1 cellular context compared by ENCODE assay signal in the genomic region with DNA sequence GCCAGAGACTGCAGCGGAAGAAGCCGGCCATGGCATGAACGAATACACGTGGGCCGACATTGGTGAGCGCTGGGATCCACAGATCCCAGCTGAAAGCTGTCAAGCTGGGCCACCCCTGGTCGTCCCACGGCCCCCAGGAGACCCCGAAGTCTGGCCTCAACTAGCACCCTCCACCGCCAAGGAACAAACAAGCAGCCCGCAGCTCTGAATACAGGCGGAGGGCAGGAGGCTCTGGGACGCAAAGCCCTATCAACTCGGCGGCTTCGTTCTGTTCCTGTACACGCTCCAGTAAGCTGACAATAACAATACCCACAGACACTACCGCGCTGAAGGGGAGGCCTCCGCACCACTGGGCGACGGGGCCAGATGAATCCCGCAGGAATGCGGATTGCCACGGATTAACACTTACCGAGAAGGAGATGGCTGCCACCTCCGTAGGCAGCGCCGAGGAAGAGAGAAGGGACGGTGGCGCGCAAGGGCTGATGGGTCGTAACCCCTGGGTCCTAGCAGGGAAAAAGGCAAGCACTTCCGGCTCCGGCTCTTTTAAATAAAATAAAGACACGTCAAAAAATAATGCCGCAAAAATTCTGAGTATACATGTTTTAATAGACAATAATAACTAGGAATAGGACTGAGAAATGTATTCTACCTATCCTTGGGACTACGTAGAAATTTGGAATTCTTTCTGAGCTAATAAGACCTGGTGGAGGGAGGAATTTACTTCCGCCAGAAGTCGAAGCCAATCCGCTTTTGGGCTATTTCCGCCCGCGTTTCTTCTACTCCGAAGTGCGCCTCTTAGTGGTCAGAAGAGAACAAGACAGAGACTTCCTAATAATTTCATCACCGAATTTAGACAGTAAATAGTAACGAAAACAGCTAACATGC.
TF ChIP-seq lines count a peak whose summit lies in the region.

TSS of gene RPL32 (minus strand) at position 481 of the 885 bp plus-strand sequence. CDS start 1,328 bp downstream, outside the sequence.

TF ChIP-seq in HepG2, 621 proteins besides CTCF, POLR2A, EP300 and RAD21 (continued from another document and continues in another):
- no peak for TF ChIP-seq ZNF513 (CRISPR knock-in tag; conservative IDR thresholded peaks at IDR 0.05)
- TF ChIP-seq ZNF225 (CRISPR knock-in tag; IDR thresholded peaks at IDR 0.05), result peak; percentile 47; the same call in 1 of the 2 replicates
- TF ChIP-seq ZFP36L2 (CRISPR knock-in tag; IDR thresholded peaks at IDR 0.05), result no peak
- TF ChIP-seq DNMT3B (CRISPR knock-in tag; conservative IDR thresholded peaks at IDR 0.05), result peak; percentile 51; the same call in 1 of the 2 replicates
- TF ChIP-seq AHR (CRISPR knock-in tag; IDR thresholded peaks at IDR 0.05), result no peak; the same call in 1 of the 2 replicates
- TF ChIP-seq MAFK (conservative IDR thresholded peaks at IDR 0.05 in 1 of 2, IDR thresholded peaks at IDR 0.05 in 1 of 2; ENCODE audit: low read length in 2 of 2), result no peak
- no peak for TF ChIP-seq SMARCC2 (IDR thresholded peaks at IDR 0.05)
- TF ChIP-seq ZKSCAN1 (IDR thresholded peaks at IDR 0.05; ENCODE audit: low read length), result no peak
- TF ChIP-seq ZNF30 (CRISPR knock-in tag; IDR thresholded peaks at IDR 0.05), result no peak
- TF ChIP-seq CBX5 (CRISPR knock-in tag; IDR thresholded peaks at IDR 0.05; ENCODE audit: borderline replicate concordance), result peak; percentile 75; the same call in 1 of the 2 replicates
- 0 out of 2 replicates have a peak, but pooled peaks have one; percentile 34 for TF ChIP-seq SMAD1 (CRISPR knock-in tag; IDR thresholded peaks at IDR 0.05; ENCODE audit: borderline replicate concordance, low read depth)
- TF ChIP-seq HOXD1 (CRISPR knock-in tag; IDR thresholded peaks at IDR 0.05), result 0 out of 2 replicates have a peak, but pooled peaks have one; percentile 55
- no peak for TF ChIP-seq ARNT (IDR thresholded peaks at IDR 0.05)
- no peak for TF ChIP-seq SP1 (IDR thresholded peaks at IDR 0.05)
- no peak; the same call in 1 of the 2 replicates for TF ChIP-seq SP1 (CRISPR knock-in tag; IDR thresholded peaks at IDR 0.05)
- TF ChIP-seq ZNF713 (CRISPR knock-in tag; IDR thresholded peaks at IDR 0.05), result no peak
- no peak for TF ChIP-seq ESRRA (CRISPR knock-in tag; IDR thresholded peaks at IDR 0.05; ENCODE audit: low read depth)
- TF ChIP-seq, protein P1, sequence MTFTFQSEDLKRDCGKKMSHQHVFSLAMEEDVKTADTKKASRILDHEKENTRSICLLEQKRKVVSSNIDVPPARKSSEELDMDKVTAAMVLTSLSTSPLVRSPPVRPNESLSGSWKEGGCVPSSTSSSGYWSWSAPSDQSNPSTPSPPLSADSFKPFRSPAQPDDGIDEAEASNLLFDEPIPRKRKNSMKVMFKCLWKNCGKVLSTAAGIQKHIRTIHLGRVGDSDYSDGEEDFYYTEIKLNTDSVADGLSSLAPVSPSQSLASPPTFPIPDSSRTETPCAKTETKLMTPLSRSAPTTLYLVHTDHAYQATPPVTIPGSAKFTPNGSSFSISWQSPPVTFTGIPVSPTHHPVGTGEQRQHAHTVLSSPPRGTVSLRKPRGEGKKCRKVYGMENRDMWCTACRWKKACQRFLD (CRISPR knock-in tag; IDR thresholded peaks at IDR 0.05; ENCODE audit: borderline replicate concordance), result no peak
- TF ChIP-seq NCOR1 (IDR thresholded peaks at IDR 0.05; ENCODE audit: borderline replicate concordance, low read length), result peak; percentile 41; the same call in 1 of the 2 replicates
- TF ChIP-seq NCOA5 (CRISPR knock-in tag; IDR thresholded peaks at IDR 0.05), result 0 out of 2 replicates have a peak, but pooled peaks have one; percentile 53
- no peak for TF ChIP-seq PLRG1 (conservative IDR thresholded peaks at IDR 0.05)
- no peak for TF ChIP-seq HHEX (CRISPR knock-in tag; IDR thresholded peaks at IDR 0.05)
- no peak for TF ChIP-seq ZNF737 (CRISPR knock-in tag; IDR thresholded peaks at IDR 0.05; ENCODE audit: borderline replicate concordance)
- TF ChIP-seq, protein P2, sequence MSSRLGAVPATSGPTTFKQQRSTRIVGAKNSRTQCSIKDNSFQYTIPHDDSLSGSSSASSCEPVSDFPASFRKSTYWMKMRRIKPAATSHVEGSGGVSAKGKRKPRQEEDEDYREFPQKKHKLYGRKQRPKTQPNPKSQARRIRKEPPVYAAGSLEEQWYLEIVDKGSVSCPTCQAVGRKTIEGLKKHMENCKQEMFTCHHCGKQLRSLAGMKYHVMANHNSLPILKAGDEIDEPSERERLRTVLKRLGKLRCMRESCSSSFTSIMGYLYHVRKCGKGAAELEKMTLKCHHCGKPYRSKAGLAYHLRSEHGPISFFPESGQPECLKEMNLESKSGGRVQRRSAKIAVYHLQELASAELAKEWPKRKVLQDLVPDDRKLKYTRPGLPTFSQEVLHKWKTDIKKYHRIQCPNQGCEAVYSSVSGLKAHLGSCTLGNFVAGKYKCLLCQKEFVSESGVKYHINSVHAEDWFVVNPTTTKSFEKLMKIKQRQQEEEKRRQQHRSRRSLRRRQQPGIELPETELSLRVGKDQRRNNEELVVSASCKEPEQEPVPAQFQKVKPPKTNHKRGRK (CRISPR knock-in tag; IDR thresholded peaks at IDR 0.05), result no peak
- peak; percentile 66; the same call in 1 of the 2 replicates for TF ChIP-seq ZNF746 (CRISPR knock-in tag; IDR thresholded peaks at IDR 0.05)
- no peak for TF ChIP-seq MED8 (CRISPR knock-in tag; IDR thresholded peaks at IDR 0.05; ENCODE audit: insufficient replicate concordance)
- TF ChIP-seq, protein P3, sequence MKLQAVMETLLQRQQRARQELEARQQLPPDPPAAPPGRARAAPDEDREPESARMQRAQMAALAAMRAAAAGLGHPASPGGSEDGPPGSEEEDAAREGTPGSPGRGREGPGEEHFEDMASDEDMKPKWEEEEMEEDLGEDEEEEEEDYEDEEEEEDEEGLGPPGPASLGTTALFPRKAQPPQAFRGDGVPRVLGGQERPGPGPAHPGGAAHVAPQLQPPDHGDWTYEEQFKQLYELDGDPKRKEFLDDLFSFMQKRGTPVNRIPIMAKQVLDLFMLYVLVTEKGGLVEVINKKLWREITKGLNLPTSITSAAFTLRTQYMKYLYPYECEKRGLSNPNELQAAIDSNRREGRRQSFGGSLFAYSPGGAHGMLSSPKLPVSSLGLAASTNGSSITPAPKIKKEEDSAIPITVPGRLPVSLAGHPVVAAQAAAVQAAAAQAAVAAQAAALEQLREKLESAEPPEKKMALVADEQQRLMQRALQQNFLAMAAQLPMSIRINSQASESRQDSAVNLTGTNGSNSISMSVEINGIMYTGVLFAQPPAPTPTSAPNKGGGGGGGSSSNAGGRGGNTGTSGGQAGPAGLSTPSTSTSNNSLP (IDR thresholded peaks at IDR 0.05; ENCODE audit: low read depth, low read length), result 0 out of 2 replicates have a peak, but pooled peaks have one; percentile 11
- TF ChIP-seq, protein P4, sequence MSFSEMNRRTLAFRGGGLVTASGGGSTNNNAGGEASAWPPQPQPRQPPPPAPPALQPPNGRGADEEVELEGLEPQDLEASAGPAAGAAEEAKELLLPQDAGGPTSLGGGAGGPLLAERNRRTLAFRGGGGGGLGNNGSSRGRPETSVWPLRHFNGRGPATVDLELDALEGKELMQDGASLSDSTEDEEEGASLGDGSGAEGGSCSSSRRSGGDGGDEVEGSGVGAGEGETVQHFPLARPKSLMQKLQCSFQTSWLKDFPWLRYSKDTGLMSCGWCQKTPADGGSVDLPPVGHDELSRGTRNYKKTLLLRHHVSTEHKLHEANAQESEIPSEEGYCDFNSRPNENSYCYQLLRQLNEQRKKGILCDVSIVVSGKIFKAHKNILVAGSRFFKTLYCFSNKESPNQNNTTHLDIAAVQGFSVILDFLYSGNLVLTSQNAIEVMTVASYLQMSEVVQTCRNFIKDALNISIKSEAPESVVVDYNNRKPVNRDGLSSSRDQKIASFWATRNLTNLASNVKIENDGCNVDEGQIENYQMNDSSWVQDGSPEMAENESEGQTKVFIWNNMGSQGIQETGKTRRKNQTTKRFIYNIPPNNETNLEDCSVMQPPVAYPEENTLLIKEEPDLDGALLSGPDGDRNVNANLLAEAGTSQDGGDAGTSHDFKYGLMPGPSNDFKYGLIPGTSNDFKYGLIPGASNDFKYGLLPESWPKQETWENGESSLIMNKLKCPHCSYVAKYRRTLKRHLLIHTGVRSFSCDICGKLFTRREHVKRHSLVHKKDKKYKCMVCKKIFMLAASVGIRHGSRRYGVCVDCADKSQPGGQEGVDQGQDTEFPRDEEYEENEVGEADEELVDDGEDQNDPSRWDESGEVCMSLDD (CRISPR knock-in tag; IDR thresholded peaks at IDR 0.05; ENCODE audit: borderline replicate concordance), result no peak
- no peak for TF ChIP-seq ZNF160 (CRISPR knock-in tag; IDR thresholded peaks at IDR 0.05)
- 0 out of 2 replicates have a peak, but pooled peaks have one; percentile 66 for TF ChIP-seq MAF1 (CRISPR knock-in tag; IDR thresholded peaks at IDR 0.05; ENCODE audit: borderline replicate concordance)
- no peak for TF ChIP-seq SYNCRIP (IDR thresholded peaks at IDR 0.05; ENCODE audit: insufficient read depth, low read depth, low read length)
- TF ChIP-seq, protein P5, sequence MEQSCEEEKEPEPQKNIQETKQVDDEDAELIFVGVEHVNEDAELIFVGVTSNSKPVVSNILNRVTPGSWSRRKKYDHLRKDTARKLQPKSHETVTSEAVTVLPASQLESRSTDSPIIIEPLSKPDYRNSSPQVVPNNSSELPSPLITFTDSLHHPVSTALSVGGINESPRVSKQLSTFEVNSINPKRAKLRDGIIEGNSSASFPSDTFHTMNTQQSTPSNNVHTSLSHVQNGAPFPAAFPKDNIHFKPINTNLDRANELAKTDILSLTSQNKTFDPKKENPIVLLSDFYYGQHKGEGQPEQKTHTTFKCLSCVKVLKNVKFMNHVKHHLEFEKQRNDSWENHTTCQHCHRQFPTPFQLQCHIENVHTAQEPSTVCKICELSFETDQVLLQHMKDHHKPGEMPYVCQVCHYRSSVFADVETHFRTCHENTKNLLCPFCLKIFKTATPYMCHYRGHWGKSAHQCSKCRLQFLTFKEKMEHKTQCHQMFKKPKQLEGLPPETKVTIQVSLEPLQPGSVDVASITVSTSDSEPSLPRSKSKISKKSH (CRISPR knock-in tag; IDR thresholded peaks at IDR 0.05; ENCODE audit: borderline replicate concordance), result peak; percentile 88
- peak; percentile 92 for TF ChIP-seq SAP130 (CRISPR knock-in tag; IDR thresholded peaks at IDR 0.05; ENCODE audit: low read depth)
- TF ChIP-seq, protein P6, sequence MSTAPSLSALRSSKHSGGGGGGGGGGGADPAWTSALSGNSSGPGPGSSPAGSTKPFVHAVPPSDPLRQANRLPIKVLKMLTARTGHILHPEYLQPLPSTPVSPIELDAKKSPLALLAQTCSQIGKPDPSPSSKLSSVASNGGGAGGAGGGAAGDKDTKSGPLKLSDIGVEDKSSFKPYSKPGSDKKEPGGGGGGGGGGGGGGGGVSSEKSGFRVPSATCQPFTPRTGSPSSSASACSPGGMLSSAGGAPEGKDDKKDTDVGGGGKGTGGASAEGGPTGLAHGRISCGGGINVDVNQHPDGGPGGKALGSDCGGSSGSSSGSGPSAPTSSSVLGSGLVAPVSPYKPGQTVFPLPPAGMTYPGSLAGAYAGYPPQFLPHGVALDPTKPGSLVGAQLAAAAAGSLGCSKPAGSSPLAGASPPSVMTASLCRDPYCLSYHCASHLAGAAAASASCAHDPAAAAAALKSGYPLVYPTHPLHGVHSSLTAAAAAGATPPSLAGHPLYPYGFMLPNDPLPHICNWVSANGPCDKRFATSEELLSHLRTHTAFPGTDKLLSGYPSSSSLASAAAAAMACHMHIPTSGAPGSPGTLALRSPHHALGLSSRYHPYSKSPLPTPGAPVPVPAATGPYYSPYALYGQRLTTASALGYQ (CRISPR knock-in tag; IDR thresholded peaks at IDR 0.05), result 0 out of 2 replicates have a peak, but pooled peaks have one; percentile 47
- no peak for TF ChIP-seq ONECUT2 (CRISPR knock-in tag; IDR thresholded peaks at IDR 0.05)
- TF ChIP-seq, protein P7, sequence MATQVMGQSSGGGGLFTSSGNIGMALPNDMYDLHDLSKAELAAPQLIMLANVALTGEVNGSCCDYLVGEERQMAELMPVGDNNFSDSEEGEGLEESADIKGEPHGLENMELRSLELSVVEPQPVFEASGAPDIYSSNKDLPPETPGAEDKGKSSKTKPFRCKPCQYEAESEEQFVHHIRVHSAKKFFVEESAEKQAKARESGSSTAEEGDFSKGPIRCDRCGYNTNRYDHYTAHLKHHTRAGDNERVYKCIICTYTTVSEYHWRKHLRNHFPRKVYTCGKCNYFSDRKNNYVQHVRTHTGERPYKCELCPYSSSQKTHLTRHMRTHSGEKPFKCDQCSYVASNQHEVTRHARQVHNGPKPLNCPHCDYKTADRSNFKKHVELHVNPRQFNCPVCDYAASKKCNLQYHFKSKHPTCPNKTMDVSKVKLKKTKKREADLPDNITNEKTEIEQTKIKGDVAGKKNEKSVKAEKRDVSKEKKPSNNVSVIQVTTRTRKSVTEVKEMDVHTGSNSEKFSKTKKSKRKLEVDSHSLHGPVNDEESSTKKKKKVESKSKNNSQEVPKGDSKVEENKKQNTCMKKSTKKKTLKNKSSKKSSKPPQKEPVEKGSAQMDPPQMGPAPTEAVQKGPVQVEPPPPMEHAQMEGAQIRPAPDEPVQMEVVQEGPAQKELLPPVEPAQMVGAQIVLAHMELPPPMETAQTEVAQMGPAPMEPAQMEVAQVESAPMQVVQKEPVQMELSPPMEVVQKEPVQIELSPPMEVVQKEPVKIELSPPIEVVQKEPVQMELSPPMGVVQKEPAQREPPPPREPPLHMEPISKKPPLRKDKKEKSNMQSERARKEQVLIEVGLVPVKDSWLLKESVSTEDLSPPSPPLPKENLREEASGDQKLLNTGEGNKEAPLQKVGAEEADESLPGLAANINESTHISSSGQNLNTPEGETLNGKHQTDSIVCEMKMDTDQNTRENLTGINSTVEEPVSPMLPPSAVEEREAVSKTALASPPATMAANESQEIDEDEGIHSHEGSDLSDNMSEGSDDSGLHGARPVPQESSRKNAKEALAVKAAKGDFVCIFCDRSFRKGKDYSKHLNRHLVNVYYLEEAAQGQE (IDR thresholded peaks at IDR 0.05; ENCODE audit: borderline replicate concordance in 1 of 2, low read depth in 1 of 2, low read length in 2 of 2), result peak in 1 of 2 experiments; percentile 43; a peak in 1 of 4 replicates
- TF ChIP-seq ZNF180 (CRISPR knock-in tag; IDR thresholded peaks at IDR 0.05; ENCODE audit: borderline replicate concordance, low read depth), result peak; percentile 28; the same call in 1 of the 2 replicates
- TF ChIP-seq SRSF4 (IDR thresholded peaks at IDR 0.05; ENCODE audit: low read depth, low read length, poor library complexity, severe bottlenecking), result no peak
- TF ChIP-seq SNAPC2 (CRISPR knock-in tag; IDR thresholded peaks at IDR 0.05), result no peak
- TF ChIP-seq ZNF430 (CRISPR knock-in tag; IDR thresholded peaks at IDR 0.05), result no peak; the same call in 1 of the 2 replicates
